40 cellular contexts compared by ENCODE assay signal in the genomic region with DNA sequence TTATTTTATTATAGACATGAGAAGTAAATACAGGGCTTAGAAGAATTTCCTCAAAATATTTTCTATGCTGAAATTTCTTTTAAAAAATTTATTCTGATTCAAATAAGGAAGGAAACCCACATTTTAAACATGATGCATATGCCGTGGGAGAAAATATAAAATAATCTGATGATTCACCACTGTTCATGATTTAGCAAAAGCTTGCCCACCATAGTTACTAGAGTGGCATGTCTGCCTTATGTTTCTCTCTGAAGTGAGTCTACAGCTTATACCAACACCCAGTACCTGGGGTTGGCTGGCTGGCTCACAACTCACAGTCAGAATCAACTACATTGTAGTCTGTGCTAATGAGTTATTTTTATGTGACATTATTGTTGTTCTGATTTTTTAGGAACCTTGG.
"Had no signal": no experiment of that assay in that cellular context is flagged by ENCODE, and none has a peak within 500 bp of the region (broad histone marks: within the 10 kb centered on the region; RNA-seq: fewer than 3 reads in every experiment).

No MANE protein-coding gene starts in this region.

- H3K27me3 Mint-ChIP-seq: activated CD4-positive, alpha-beta memory T cell treated with anti-CD3 and anti-CD28 coated beads, Interleukin-2, amount 10 ng/mL, durations not matched to agents 7 days and 5 days; activated CD4-positive, alpha-beta T cell treated with anti-CD3 and anti-CD28 coated beads for 36 hours; activated CD4-positive, alpha-beta T cell treated with anti-CD3 and anti-CD28 coated beads, Interleukin-2, amount 10 ng/mL, durations not matched to agents 7 days and 5 days; activated naive CD8-positive, alpha-beta T cell treated with anti-CD3 and anti-CD28 coated beads for 36 hours; activated T-helper 17 cell treated with anti-CD3 and anti-CD28 coated beads, Interleukin-2, amount 50 U/mL, for 72 hours; central memory CD8-positive, alpha-beta T cell had no signal

- H3K4me3 ChIP-seq: adrenal gland, body of pancreas, breast epithelium, cardiac muscle cell had no signal

- H3K9me3 ChIP-seq: adrenal gland, body of pancreas, breast epithelium had no signal

- ATAC-seq: activated CD4-positive, alpha-beta T cell treated with anti-CD3 and anti-CD28 coated beads for 36 hours; activated CD4-positive, CD25-positive, alpha-beta regulatory T cell treated with anti-CD3 and anti-CD28 coated beads, Interleukin-2, amount 50 U/mL, for 24 hours; activated CD8-positive, alpha-beta T cell treated with anti-CD3 and anti-CD28 coated beads, Interleukin-2, amount 10 ng/mL, durations not matched to agents 7 days and 5 days; activated naive CD4-positive, alpha-beta T cell treated with anti-CD3 and anti-CD28 coated beads, Interleukin-2, amount 50 U/mL, for 72 hours; activated T-cell treated with anti-CD3 and anti-CD28 coated beads, Interleukin-2, amount 50 U/mL, for 4 hours; activated T-cell treated with anti-CD3 and anti-CD28 coated beads, Interleukin-2, amount 50 U/mL, for 72 hours; activated T-helper 17 cell treated with anti-CD3 and anti-CD28 coated beads, Interleukin-2, amount 50 U/mL, for 72 hours; body of pancreas; WTC11 had no signal

- H3K9me3 Mint-ChIP-seq: activated CD4-positive, alpha-beta T cell treated with anti-CD3 and anti-CD28 coated beads, Interleukin-2, amount 10 ng/mL, durations not matched to agents 7 days and 5 days; activated naive CD4-positive, alpha-beta T cell treated with anti-CD3 and anti-CD28 coated beads for 36 hours; activated naive CD8-positive, alpha-beta T cell treated with anti-CD3 and anti-CD28 coated beads for 36 hours; activated T-helper 1 cell treated with anti-CD3 and anti-CD28 coated beads, Interleukin-12 subunit alpha, Interleukin-12 subunit beta, Interleukin-2, Interleukin-4 antibody, amounts not matched to agents 30 ng/mL and 10 ng/mL and 1 ng/mL, durations not matched to agents 14 hours and 24 hours and 36 hours; T-helper 1 cell treated with Interleukin-12 subunit alpha and Interleukin-12 subunit beta and Interleukin-4 antibody, amounts not matched to agents 30 μg/mL and 1 μg/mL, for 36 hours; T-helper 2 cell treated with Interferon-gamma antibody and Interleukin-4, amounts not matched to agents 5 μg/mL and 100 μg/mL, for 36 hours had no signal

- H3K27ac Mint-ChIP-seq: activated CD4-positive, alpha-beta memory T cell treated with anti-CD3 and anti-CD28 coated beads, Interleukin-2, amount 10 ng/mL, durations not matched to agents 7 days and 5 days; activated CD4-positive, alpha-beta T cell treated with anti-CD3 and anti-CD28 coated beads for 36 hours; activated CD4-positive, alpha-beta T cell treated with anti-CD3 and anti-CD28 coated beads, Interleukin-2, amount 10 ng/mL, durations not matched to agents 7 days and 5 days; activated CD8-positive, alpha-beta T cell treated with anti-CD3 and anti-CD28 coated beads, Interleukin-2, amount 10 ng/mL, durations not matched to agents 7 days and 5 days; activated naive CD4-positive, alpha-beta T cell treated with anti-CD3 and anti-CD28 coated beads for 36 hours; activated naive CD4-positive, alpha-beta T cell treated with anti-CD3 and anti-CD28 coated beads, Interleukin-2, amount 50 U/mL, for 72 hours; activated naive CD8-positive, alpha-beta T cell treated with anti-CD3 and anti-CD28 coated beads for 36 hours; activated T-cell treated with anti-CD3 and anti-CD28 coated beads, Interleukin-2, amount 50 U/mL, for 72 hours; activated T-helper 1 cell treated with anti-CD3 and anti-CD28 coated beads, Interleukin-12 subunit alpha, Interleukin-12 subunit beta, Interleukin-2, Interleukin-4 antibody, amounts not matched to agents 30 ng/mL and 10 ng/mL and 1 ng/mL, durations not matched to agents 14 hours and 24 hours and 36 hours; activated T-helper 17 cell treated with anti-CD3 and anti-CD28 coated beads, Interleukin-2, amount 50 U/mL, for 72 hours; T-helper 1 cell treated with Interleukin-12 subunit alpha and Interleukin-12 subunit beta and Interleukin-4 antibody, amounts not matched to agents 30 μg/mL and 1 μg/mL, for 36 hours; T-helper 2 cell treated with Interferon-gamma antibody and Interleukin-4, amounts not matched to agents 5 μg/mL and 100 μg/mL, for 36 hours; WTC11 had no signal

- H3K4me1 ChIP-seq: adrenal gland, breast epithelium had no signal

- H3K27me3 ChIP-seq: adrenal gland, body of pancreas, brain microvascular endothelial cell, breast epithelium, cardiac muscle cell had no signal

- H3K27ac ChIP-seq: adrenal gland, body of pancreas, brain microvascular endothelial cell, breast epithelium, cardiac muscle cell, WERI-Rb-1 had no signal

- H3K4me1 Mint-ChIP-seq: activated CD4-positive, alpha-beta memory T cell treated with anti-CD3 and anti-CD28 coated beads, Interleukin-2, amount 10 ng/mL, durations not matched to agents 7 days and 5 days; activated CD4-positive, alpha-beta T cell treated with anti-CD3 and anti-CD28 coated beads, Interleukin-2, amount 10 ng/mL, durations not matched to agents 7 days and 5 days; activated naive CD8-positive, alpha-beta T cell treated with anti-CD3 and anti-CD28 coated beads for 36 hours; activated T-helper 17 cell treated with anti-CD3 and anti-CD28 coated beads, Interleukin-2, amount 50 U/mL, for 72 hours; central memory CD8-positive, alpha-beta T cell had no signal

- H3K36me3 ChIP-seq: adrenal gland, brain microvascular endothelial cell, breast epithelium, cardiac muscle cell, WERI-Rb-1 had no signal

- DNase-seq: activated CD4-positive, alpha-beta memory T cell treated with anti-CD3 and anti-CD28 coated beads, Interleukin-2, amount 10 ng/mL, durations not matched to agents 7 days and 5 days; activated CD4-positive, alpha-beta T cell treated with anti-CD3 and anti-CD28 coated beads for 1 hour; activated CD4-positive, alpha-beta T cell treated with anti-CD3 and anti-CD28 coated beads for 36 hours; activated CD4-positive, alpha-beta T cell treated with anti-CD3 and anti-CD28 coated beads for 48 hours; activated CD4-positive, alpha-beta T cell treated with anti-CD3 and anti-CD28 coated beads, Interleukin-2, amount 10 ng/mL, durations not matched to agents 7 days and 5 days; activated CD4-positive, alpha-beta T cell treated with anti-CD3 and anti-CD28 coated beads, Interleukin-2, amount 50 U/mL, for 48 hours; activated CD4-positive, CD25-positive, alpha-beta regulatory T cell; activated CD8-positive, alpha-beta memory T cell treated with anti-CD3 and anti-CD28 coated beads, Interleukin-2, amount 50 U/mL, for 4 hours; activated CD8-positive, alpha-beta T cell treated with anti-CD3 and anti-CD28 coated beads, Interleukin-2, amount 10 ng/mL, durations not matched to agents 7 days and 5 days; activated effector memory CD4-positive, alpha-beta T cell treated with anti-CD3 and anti-CD28 coated beads, Interleukin-2, amount 50 U/mL, for 16 hours; activated gamma-delta T cell treated with Interleukin-2 at 50 U/mL for 16 hours; activated naive CD4-positive, alpha-beta T cell; activated naive CD4-positive, alpha-beta T cell treated with anti-CD3 and anti-CD28 coated beads for 36 hours; activated naive CD4-positive, alpha-beta T cell treated with anti-CD3 and anti-CD28 coated beads, Interleukin-2, amount 50 U/mL, for 16 hours; activated naive CD8-positive, alpha-beta T cell treated with anti-CD3 and anti-CD28 coated beads for 36 hours; activated T-cell treated with anti-CD3 and anti-CD28 coated beads for 4 hours; activated T-cell treated with anti-CD3 and anti-CD28 coated beads, Interleukin-2, amount 50 U/mL, for 1 hour; activated T-cell treated with anti-CD3 and anti-CD28 coated beads, Interleukin-2, amount 50 U/mL, for 4 hours; activated T-cell treated with anti-CD3 and anti-CD28 coated beads, Interleukin-2, amount 50 U/mL, for 72 hours; adrenal gland; amniotic stem cell; aorta; body of pancreas; brain microvascular endothelial cell; caudate nucleus; cerebellar nuclear complex; T-helper 1 cell; T-helper 2 cell; T-helper 9 cell; WERI-Rb-1 had no signal

- H3K4me3 Mint-ChIP-seq: activated CD4-positive, alpha-beta memory T cell treated with anti-CD3 and anti-CD28 coated beads, Interleukin-2, amount 10 ng/mL, durations not matched to agents 7 days and 5 days; activated CD4-positive, alpha-beta T cell treated with anti-CD3 and anti-CD28 coated beads for 36 hours; activated CD4-positive, alpha-beta T cell treated with anti-CD3 and anti-CD28 coated beads, Interleukin-2, amount 10 ng/mL, durations not matched to agents 7 days and 5 days; activated CD8-positive, alpha-beta T cell treated with anti-CD3 and anti-CD28 coated beads, Interleukin-2, amount 10 ng/mL, durations not matched to agents 7 days and 5 days; activated naive CD4-positive, alpha-beta T cell treated with anti-CD3 and anti-CD28 coated beads for 36 hours; activated naive CD8-positive, alpha-beta T cell treated with anti-CD3 and anti-CD28 coated beads for 36 hours; activated T-cell treated with anti-CD3 and anti-CD28 coated beads, Interleukin-2, amount 50 U/mL, for 4 hours; activated T-cell treated with anti-CD3 and anti-CD28 coated beads, Interleukin-2, amount 50 U/mL, for 72 hours; activated T-helper 1 cell treated with anti-CD3 and anti-CD28 coated beads, Interleukin-12 subunit alpha, Interleukin-12 subunit beta, Interleukin-2, Interleukin-4 antibody, amounts not matched to agents 30 ng/mL and 10 ng/mL and 1 ng/mL, durations not matched to agents 14 hours and 24 hours and 36 hours; activated T-helper 17 cell treated with anti-CD3 and anti-CD28 coated beads, Interleukin-2, amount 50 U/mL, for 72 hours; central memory CD8-positive, alpha-beta T cell; T-helper 1 cell treated with Interleukin-12 subunit alpha and Interleukin-12 subunit beta and Interleukin-4 antibody, amounts not matched to agents 30 μg/mL and 1 μg/mL, for 36 hours; T-helper 2 cell treated with Interferon-gamma antibody and Interleukin-4, amounts not matched to agents 5 μg/mL and 100 μg/mL, for 36 hours; WTC11 had no signal
